ENCODE assay signal across 10 cellular contexts in the genomic region with DNA sequence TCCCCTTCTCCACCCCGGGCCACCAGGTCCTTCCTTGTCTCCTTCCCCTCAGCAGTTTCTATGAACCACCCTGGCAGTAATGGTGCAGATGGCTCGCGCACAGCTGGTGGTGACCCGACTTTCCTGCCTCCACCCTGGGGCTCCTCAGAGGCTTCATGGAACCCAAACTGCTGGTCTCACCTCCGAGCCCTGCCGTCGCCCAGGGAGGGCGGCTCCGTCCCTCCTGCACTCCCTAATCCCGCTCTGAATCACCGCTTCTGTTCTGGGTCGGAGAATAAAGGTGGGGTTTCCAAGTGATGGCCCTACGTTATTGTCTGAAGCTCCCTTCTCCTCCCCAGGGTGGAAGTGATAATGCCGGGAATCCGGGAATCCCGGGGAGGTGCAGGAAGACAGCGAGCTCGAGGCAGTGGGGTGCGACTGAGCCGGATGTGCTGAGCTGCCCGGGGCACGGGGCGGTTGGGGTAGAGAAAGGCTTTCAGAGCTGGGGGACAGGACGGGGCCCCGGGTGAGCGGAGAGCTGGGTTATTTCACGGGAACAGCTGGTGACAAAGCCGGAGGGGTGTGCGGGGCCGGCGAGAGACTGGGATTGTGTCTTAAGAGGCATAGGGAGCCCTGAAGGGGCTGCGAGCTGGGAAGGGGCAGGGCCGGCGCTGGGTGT. TPM values are rescaled to one million over a fixed set of nuclear protein-coding genes. Genes with fewer than 3 reads are reported as not detected.
DNase-seq lines count a peak whose midpoint lies in the region; ATAC-seq, FAIRE-seq and TF ChIP-seq lines count a peak whose summit lies in the region.
"Had no signal": no experiment of that assay in that cellular context is flagged by ENCODE, and none has a peak within 500 bp of the region (broad histone marks: within the 10 kb centered on the region; RNA-seq: fewer than 3 reads in every experiment).

No MANE protein-coding gene starts in this region.

- H3K9me3 ChIP-seq in kidney (ENCODE audit: control insufficient read depth in 1 of 2, low read length in 2 of 2), result no peaks in the 10 kb centered on the region

- peaks cover 16% of the 10 kb centered on the region for H3K27me3 Mint-ChIP-seq in activated naive CD8-positive, alpha-beta T cell treated with anti-CD3 and anti-CD28 coated beads, Interleukin-2, amount 10 ng/mL, durations not matched to agents 7 days and 5 days
- peaks cover 19 to 28% of the 10 kb centered on the region in 2 donors for H3K27me3 Mint-ChIP-seq in stimulated activated naive B cell treated with anti-CD40 and anti-IgM and Interleukin-4, amounts not matched to agents 10 μg/mL and 1 μg/mL and 100 μg/mL, for 72 hours

- FAIRE-seq in kidney (lab: Jason Lieb, UNC), result no peak
- FAIRE-seq: colon had no signal

- no peak overlapping the region for H3K27ac Mint-ChIP-seq in activated naive CD8-positive, alpha-beta T cell treated with anti-CD3 and anti-CD28 coated beads, Interleukin-2, amount 10 ng/mL, durations not matched to agents 7 days and 5 days
- peak overlapping the region; percentile 44 for H3K27ac Mint-ChIP-seq in stimulated activated naive B cell treated with anti-CD40 and anti-IgM and Interleukin-4, amounts not matched to agents 10 μg/mL and 1 μg/mL and 100 μg/mL, for 72 hours

- POLR2A ChIA-PET in activated naive CD8-positive, alpha-beta T cell treated with anti-CD3 and anti-CD28 coated beads, Interleukin-2, amount 10 ng/mL, durations not matched to agents 7 days and 5 days (lab: Charles Lee), result interaction anchor here (0.9 to 1.0 kb wide), 2 partner anchors 24 to 47 kb away, joined by 4 read pairs; no protein-coding TSS in a partner anchor

- H3K4me3 ChIP-seq in kidney (ENCODE audit: low read length in 2 of 2), result peak overlapping the region in 1 of 2 donors; percentile 32

- H3K9ac ChIP-seq in kidney (ENCODE audit: low read length in 2 of 2), result no peak overlapping the region

- intact Hi-C loops in kidney (cut with DNase I), result no loop called here

- ATAC-seq in activated naive CD8-positive, alpha-beta T cell treated with anti-CD3 and anti-CD28 coated beads, Interleukin-2, amount 10 ng/mL, durations not matched to agents 7 days and 5 days (ENCODE audit: low read depth), result peak; percentile 81
- ATAC-seq in stimulated activated naive B cell treated with anti-CD40 and anti-IgM and Interleukin-4, amounts not matched to agents 10 μg/mL and 1 μg/mL and 100 μg/mL, for 72 hours (replicated peaks), result peak; percentile 61 to 62
- ATAC-seq in GM21390 (IDR thresholded peaks at IDR 0.05; ENCODE audit: unreplicated experiment), result no peak
- ATAC-seq in GM21723 (IDR thresholded peaks at IDR 0.05; ENCODE audit: unreplicated experiment), result no peak
- ATAC-seq in HG03457 (IDR thresholded peaks at IDR 0.05; ENCODE audit: unreplicated experiment), result no peak
- ATAC-seq: PC-3 had no signal

- H3K36me3 Mint-ChIP-seq in activated naive CD8-positive, alpha-beta T cell treated with anti-CD3 and anti-CD28 coated beads, Interleukin-2, amount 10 ng/mL, durations not matched to agents 7 days and 5 days, result peaks cover 1% of the 10 kb centered on the region
- peaks cover 4% of the 10 kb centered on the region in 2 donors for H3K36me3 Mint-ChIP-seq in stimulated activated naive B cell treated with anti-CD40 and anti-IgM and Interleukin-4, amounts not matched to agents 10 μg/mL and 1 μg/mL and 100 μg/mL, for 72 hours

- H3K4me3 Mint-ChIP-seq in activated naive CD8-positive, alpha-beta T cell treated with anti-CD3 and anti-CD28 coated beads, Interleukin-2, amount 10 ng/mL, durations not matched to agents 7 days and 5 days, result peak overlapping the region; percentile 59
- peak overlapping the region; percentile 70 to 80 for H3K4me3 Mint-ChIP-seq in stimulated activated naive B cell treated with anti-CD40 and anti-IgM and Interleukin-4, amounts not matched to agents 10 μg/mL and 1 μg/mL and 100 μg/mL, for 72 hours

- H3K27ac ChIP-seq in kidney (ENCODE audit: low read depth in 2 of 2, low read length in 2 of 2), result no peak overlapping the region

- no peak for TF ChIP-seq CTCF in kidney (IDR thresholded peaks at IDR 0.05; ENCODE audit: borderline replicate concordance, extremely low read depth, insufficient read depth)

- peaks cover 0 to 2% of the 10 kb centered on the region in 2 donors for H3K4me1 ChIP-seq in kidney (ENCODE audit: control insufficient read depth in 1 of 2, insufficient read depth in 1 of 2, low read depth in 1 of 2, low read length in 2 of 2)

- H3K9me3 Mint-ChIP-seq in activated naive CD8-positive, alpha-beta T cell treated with anti-CD3 and anti-CD28 coated beads, Interleukin-2, amount 10 ng/mL, durations not matched to agents 7 days and 5 days, result no peaks in the 10 kb centered on the region
- no peaks in the 10 kb centered on the region for H3K9me3 Mint-ChIP-seq in stimulated activated naive B cell treated with anti-CD40 and anti-IgM and Interleukin-4, amounts not matched to agents 10 μg/mL and 1 μg/mL and 100 μg/mL, for 72 hours

- H3K4me1 Mint-ChIP-seq in activated naive CD8-positive, alpha-beta T cell treated with anti-CD3 and anti-CD28 coated beads, Interleukin-2, amount 10 ng/mL, durations not matched to agents 7 days and 5 days, result peaks cover 9% of the 10 kb centered on the region
- peaks cover 10 to 12% of the 10 kb centered on the region in 2 donors for H3K4me1 Mint-ChIP-seq in stimulated activated naive B cell treated with anti-CD40 and anti-IgM and Interleukin-4, amounts not matched to agents 10 μg/mL and 1 μg/mL and 100 μg/mL, for 72 hours

- DNase-seq in NCI-H524 (lab: John Stamatoyannopoulos, UW) (peak; percentile 36 to 64), NCI-H524 treated with DMSO at 0.1 percent for 48 hours (lab: John Stamatoyannopoulos, UW) (no peak), kidney (peak; percentile 82)
- no peak for DNase-seq in activated naive CD8-positive, alpha-beta T cell treated with anti-CD3 and anti-CD28 coated beads, Interleukin-2, amount 10 ng/mL, durations not matched to agents 7 days and 5 days
- no peak for DNase-seq in stimulated activated naive B cell treated with anti-CD40 and anti-IgM and Interleukin-4, amounts not matched to agents 10 μg/mL and 1 μg/mL and 100 μg/mL, for 72 hours
- DNase-seq: PC-3 had no signal

- no peaks in the 10 kb centered on the region for H3K36me3 ChIP-seq in kidney (ENCODE audit: control insufficient read depth in 1 of 2, insufficient read depth in 2 of 2, low read length in 2 of 2)

RNA-seq across cellular contexts. Expression of a gene that starts 0.7 kb away (rescaled TPM):
- total RNA-seq in activated naive CD8-positive, alpha-beta T cell treated with anti-CD3 and anti-CD28 coated beads, Interleukin-2, amount 10 ng/mL, durations not matched to agents 7 days and 5 days, result not detected
- 5.8 TPM for total RNA-seq in kidney
- 0.28 TPM for polyA plus RNA-seq in kidney (ENCODE audit: insufficient read depth, low read depth, low replicate concordance)

RNA-seq across cellular contexts. Expression of a gene that starts 23.0 kb away (rescaled TPM):
- 1 to 10 TPM; 1.5 to 2.1 TPM for total RNA-seq in activated naive CD8-positive, alpha-beta T cell treated with anti-CD3 and anti-CD28 coated beads, Interleukin-2, amount 10 ng/mL, durations not matched to agents 7 days and 5 days
- total RNA-seq in kidney, result 2.2 TPM
- 3.6 TPM for polyA plus RNA-seq in kidney (ENCODE audit: insufficient read depth, low read depth, low replicate concordance)

RNA-seq across cellular contexts. Expression of a gene that starts 23.7 kb away (rescaled TPM):
- total RNA-seq in activated naive CD8-positive, alpha-beta T cell treated with anti-CD3 and anti-CD28 coated beads, Interleukin-2, amount 10 ng/mL, durations not matched to agents 7 days and 5 days, result 1 to 10 TPM; 1.8 to 2.3 TPM
- total RNA-seq in kidney, result 0.85 TPM
- 0.52 TPM for polyA plus RNA-seq in kidney (ENCODE audit: insufficient read depth, low read depth, low replicate concordance)

RNA-seq across cellular contexts. Expression of a gene that starts 43.9 kb away (rescaled TPM):
- total RNA-seq in activated naive CD8-positive, alpha-beta T cell treated with anti-CD3 and anti-CD28 coated beads, Interleukin-2, amount 10 ng/mL, durations not matched to agents 7 days and 5 days, result not detected
- 23.3 TPM for total RNA-seq in kidney
- polyA plus RNA-seq in kidney (ENCODE audit: insufficient read depth, low read depth, low replicate concordance), result 13.6 TPM

RNA-seq across cellular contexts. Expression of a gene that starts 50.2 kb away (rescaled TPM):
- total RNA-seq in activated naive CD8-positive, alpha-beta T cell treated with anti-CD3 and anti-CD28 coated beads, Interleukin-2, amount 10 ng/mL, durations not matched to agents 7 days and 5 days, result not detected
- total RNA-seq in kidney, result 0.79 TPM
- not detected for polyA plus RNA-seq in kidney (ENCODE audit: insufficient read depth, low read depth, low replicate concordance)
- total RNA-seq: PC-3 had no signal

Comparison
In these comparisons a context has a peak if more than half of its experiments do, and no peak if none do; other contexts are left out.
1. DNase-seq: peak in NCI-H524 (2 of 2) and kidney (single experiment); none in NCI-H524 treated with DMSO at 0.1 percent for 48 hours (single experiment), activated naive CD8-positive, alpha-beta T cell treated with anti-CD3 and anti-CD28 coated beads, Interleukin-2, amount 10 ng/mL, durations not matched to agents 7 days and 5 days (single experiment) and stimulated activated naive B cell treated with anti-CD40 and anti-IgM and Interleukin-4, amounts not matched to agents 10 μg/mL and 1 μg/mL and 100 μg/mL, for 72 hours (single experiment).
2. ATAC-seq: peak in activated naive CD8-positive, alpha-beta T cell treated with anti-CD3 and anti-CD28 coated beads, Interleukin-2, amount 10 ng/mL, durations not matched to agents 7 days and 5 days (single experiment) and stimulated activated naive B cell treated with anti-CD40 and anti-IgM and Interleukin-4, amounts not matched to agents 10 μg/mL and 1 μg/mL and 100 μg/mL, for 72 hours (2 of 2); none in GM21390 (single experiment), GM21723 (single experiment) and HG03457 (single experiment).